ENCODE assay signal across 17 cellular contexts in genomic region chr18:31736630-31737029, GRCh38. TPM values are rescaled to one million over a fixed set of nuclear protein-coding genes. Genes with fewer than 3 reads are reported as not detected.
DNase-seq lines count a peak whose midpoint lies in the region; ATAC-seq and TF ChIP-seq lines count a peak whose summit lies in the region.
"Had no signal": no experiment of that assay in that cellular context is flagged by ENCODE, and none has a peak within 500 bp of the region (broad histone marks: within the 10 kb centered on the region; RNA-seq: fewer than 3 reads in every experiment).

No MANE protein-coding gene starts in this region.

- H3K27ac ChIP-seq in HCT116 (ENCODE audit: low read depth, low read length) (no peak overlapping the region), lower lobe of right lung (no peak overlapping the region), coronary artery (no peak overlapping the region), tibial artery (no peak overlapping the region)
- H3K27ac ChIP-seq: epithelial cell of prostate, prostate gland, SK-N-MC had no signal

- ATAC-seq in GM18861 (IDR thresholded peaks at IDR 0.05; ENCODE audit: unreplicated experiment) (peak; percentile 75), HCT116 (no peak), HG03575 (IDR thresholded peaks at IDR 0.05; ENCODE audit: extremely low read depth, insufficient number of reproducible peaks, low FRiP score, unreplicated experiment) (peak; percentile 64), lower lobe of right lung (peak; percentile 28 to 58), GM21515 (IDR thresholded peaks at IDR 0.05; ENCODE audit: unreplicated experiment) (no peak), HG03159 (IDR thresholded peaks at IDR 0.05; ENCODE audit: unreplicated experiment) (no peak)
- ATAC-seq: CD8-positive, alpha-beta T cell had no signal

- H3K27me3 ChIP-seq in HCT116 (ENCODE audit: insufficient read depth, low read length): no peaks in the 10 kb centered on the region
- no peaks in the 10 kb centered on the region for H3K27me3 ChIP-seq in lower lobe of right lung (ENCODE audit: low read depth)
- H3K27me3 ChIP-seq in tibial artery: no peaks in the 10 kb centered on the region

- peak overlapping the region; percentile 6 for H2AFZ ChIP-seq in HCT116 (ENCODE audit: low read depth, low read length, poor library complexity, severe bottlenecking)

- POLR2A ChIA-PET in HCT116 (lab: Charles Lee): no interaction called here

- intact Hi-C loops in HCT116 (cut with micrococcal nuclease): no loop called here
- intact Hi-C loops in lower lobe of right lung (cut with DNase I): no loop called here
- intact Hi-C loops in tibial artery (cut with DNase I; ENCODE audit: low total_unique reads): no loop called here

- CTCF ChIA-PET in HCT116 (lab: Charles Lee): no interaction called here

- H3K9me3 ChIP-seq in HCT116 (ENCODE audit: control insufficient read depth in 1 of 2, insufficient read depth in 1 of 2, low read depth in 1 of 2, low read length in 2 of 2) (peaks cover 3 to 19% of the 10 kb centered on the region in 2 experiments; a peak in 2 of 4 replicates), lower lobe of right lung (no peaks in the 10 kb centered on the region), tibial artery (no peaks in the 10 kb centered on the region)
- H3K9me3 ChIP-seq: prostate gland had no signal

- H3K4me2 ChIP-seq in HCT116 (ENCODE audit: low read length): no peak overlapping the region

- no peak for TF ChIP-seq RAD21 in HCT116 (IDR thresholded peaks at IDR 0.05; ENCODE audit: low read depth)

- RAD21 ChIA-PET in HCT116 (lab: Charles Lee; ENCODE audit: low non-redundant PET in 1 of 2, low total read pairs in 2 of 2, uncharacterized antibody in 2 of 2, unreplicated experiment in 2 of 2): no interaction called here

- no peak for TF ChIP-seq POLR2A in HCT116 (IDR thresholded peaks at IDR 0.05; ENCODE audit: borderline replicate concordance, extremely low read depth, insufficient read depth, insufficient read length)

- H3K4me1 ChIP-seq in HCT116 (ENCODE audit: control insufficient read depth in 1 of 2, insufficient read depth in 2 of 2, low read length in 2 of 2): peaks cover 2 to 13% of the 10 kb centered on the region in 2 experiments; a peak in 3 of 4 replicates
- H3K4me1 ChIP-seq in lower lobe of right lung: no peaks in the 10 kb centered on the region
- no peaks in the 10 kb centered on the region for H3K4me1 ChIP-seq in tibial artery
- H3K4me1 ChIP-seq: prostate gland had no signal

- no peaks in the 10 kb centered on the region for H4K20me1 ChIP-seq in HCT116 (ENCODE audit: insufficient read depth)

- no peaks in the 10 kb centered on the region; a peak in 1 of 4 replicates for H3K36me3 ChIP-seq in HCT116 (ENCODE audit: control insufficient read depth in 1 of 2, insufficient read depth in 2 of 2, low read length in 2 of 2)
- no peaks in the 10 kb centered on the region for H3K36me3 ChIP-seq in lower lobe of right lung
- H3K36me3 ChIP-seq in tibial artery: no peaks in the 10 kb centered on the region
- H3K36me3 ChIP-seq: prostate gland had no signal

- H3K9me2 ChIP-seq in HCT116 (ENCODE audit: insufficient read depth): no peaks in the 10 kb centered on the region

- H3K4me3 ChIP-seq in HCT116 (replicated peaks in 1 of 2; ENCODE audit: low read depth in 1 of 2, low read length in 2 of 2) (no peak overlapping the region), lower lobe of right lung (no peak overlapping the region), coronary artery (no peak overlapping the region), tibial artery (no peak overlapping the region)
- H3K4me3 ChIP-seq: prostate gland, SK-N-MC had no signal

- no peaks in the 10 kb centered on the region for H3K79me2 ChIP-seq in HCT116 (ENCODE audit: insufficient read depth, low read length)

- H3K9ac ChIP-seq in HCT116 (ENCODE audit: low read length): no peak overlapping the region

- BruUV-seq in HCT116 (replicated peaks; lab: Mats Ljungman, UMichigan): no TSS peak

- TF ChIP-seq CTCF in HCT116 (IDR thresholded peaks at IDR 0.05 in 2 of 3, conservative IDR thresholded peaks at IDR 0.05 in 1 of 3; ENCODE audit: borderline replicate concordance in 1 of 3, insufficient read depth in 1 of 3, low read depth in 2 of 3, low read length in 2 of 3) (no peak), lower lobe of right lung (IDR thresholded peaks at IDR 0.05) (no peak), coronary artery (IDR thresholded peaks at IDR 0.05) (no peak), tibial artery (IDR thresholded peaks at IDR 0.05) (no peak)

- no peak for DNase-seq in HCT116 (ENCODE audit: low read depth, low spot score)
- no peak for DNase-seq in lower lobe of right lung
- DNase-seq in coronary artery (ENCODE audit: low spot score): no peak
- no peak for DNase-seq in tibial artery
- DNase-seq: activated CD4-positive, CD25-positive, alpha-beta regulatory T cell treated with anti-CD3 and anti-CD28 coated beads, Interleukin-2, amount 50 U/mL, for 72 hours; activated effector memory CD4-positive, alpha-beta T cell treated with Interleukin-2 at 50 U/mL for 16 hours; CD8-positive, alpha-beta T cell; NCI-H1105 treated with DMSO at 0.1 percent for 48 hours; NCI-H524 treated with DMSO at 0.1 percent for 48 hours; stimulated activated CD4-positive, alpha-beta T cell treated with anti-CD3 and anti-CD28 coated beads, Interleukin-4, amount 100 ng/mL, for 4 hours had no signal

TF ChIP-seq in HCT116, 20 proteins besides CTCF, POLR2A, EP300 and RAD21:
- TF ChIP-seq EZH2phosphoT487 (IDR thresholded peaks at IDR 0.05; ENCODE audit: borderline replicate concordance): no peak
- no peak for TF ChIP-seq ATF3 (IDR thresholded peaks at IDR 0.05)
- no peak for TF ChIP-seq JUND (IDR thresholded peaks at IDR 0.05)
- no peak for TF ChIP-seq ZNF274 (IDR thresholded peaks at IDR 0.05; ENCODE audit: low read depth, low read length)
- TF ChIP-seq REST (IDR thresholded peaks at IDR 0.05; ENCODE audit: low read depth): no peak
- TF ChIP-seq MAX (IDR thresholded peaks at IDR 0.05): no peak
- TF ChIP-seq TCF7L2 (IDR thresholded peaks at IDR 0.05; ENCODE audit: borderline replicate concordance, extremely low read depth, insufficient read depth, insufficient read length): no peak
- TF ChIP-seq CEBPB (IDR thresholded peaks at IDR 0.05; ENCODE audit: low read depth): no peak
- TF ChIP-seq YY1 (IDR thresholded peaks at IDR 0.05; ENCODE audit: extremely low read depth, insufficient replicate concordance, low read depth, low read length): no peak
- no peak for TF ChIP-seq SP1 (IDR thresholded peaks at IDR 0.05; ENCODE audit: low read depth)
- TF ChIP-seq EGR1 (IDR thresholded peaks at IDR 0.05; ENCODE audit: low read depth): no peak
- TF ChIP-seq POLR2AphosphoS5 (IDR thresholded peaks at IDR 0.05; ENCODE audit: low read depth, low read length): no peak
TF ChIP-seq in HCT116: peak in this region for 0.

RNA-seq across cellular contexts. Expression of gene SLC25A52, which starts 24.1 kb away (rescaled TPM):
- total RNA-seq in HCT116 (2021; ENCODE audit: unreplicated experiment) (not detected), lower lobe of right lung (not detected)
- polyA plus RNA-seq in HCT116 (2012): not detected in 2 replicates
- total RNA-seq: CD8-positive, alpha-beta T cell had no signal

RNA-seq across cellular contexts. Expression of gene B4GALT6, which starts 52.2 kb away (rescaled TPM):
- 16.1 TPM for total RNA-seq in HCT116 (2021; ENCODE audit: unreplicated experiment)
- polyA plus RNA-seq in HCT116 (2012): 4.8 and 5.7 TPM in 2 replicates
- total RNA-seq in lower lobe of right lung: 4.6 TPM

Comparison
In these comparisons a context has a peak if more than half of its experiments do, and no peak if none do; other contexts are left out.
1. ATAC-seq: peak in GM18861 (single experiment), HG03575 (single experiment) and lower lobe of right lung (2 of 2); none in HCT116 (single experiment), GM21515 (single experiment) and HG03159 (single experiment).